8 cellular contexts compared by ENCODE assay signal in genomic region chr11:66883021-66883968, GRCh38. TPM values are rescaled to one million over a fixed set of nuclear protein-coding genes. Genes with fewer than 3 reads are reported as not detected.
DNase-seq lines count a peak whose midpoint lies in the region; ATAC-seq lines count a peak whose summit lies in the region.

No MANE protein-coding gene starts in this region.

- peak; percentile 69 for ATAC-seq in stimulated activated memory B cell treated with anti-CD40 and anti-IgM and Interleukin-4, amounts not matched to agents 10 μg/mL and 1 μg/mL and 100 μg/mL, for 72 hours
- ATAC-seq in GM19467 (IDR thresholded peaks at IDR 0.05; ENCODE audit: unreplicated experiment): no peak

- H3K27ac ChIP-seq in GM23248 (peak overlapping the region; percentile 81), epithelial cell of prostate (peak overlapping the region; percentile 74), muscle layer of duodenum (ENCODE audit: low read length) (no peak overlapping the region)

- H3K27me3 ChIP-seq in GM23248 (replicated peaks; ENCODE audit: insufficient read depth): no peaks in the 10 kb centered on the region
- H3K27me3 ChIP-seq in muscle layer of duodenum (ENCODE audit: low read depth, low read length): no peaks in the 10 kb centered on the region

- H3K9ac ChIP-seq in GM23248: peak overlapping the region; percentile 61

- in situ Hi-C loops in GM23248 (cut with MboI): no loop called here

- H3K4me1 Mint-ChIP-seq in stimulated activated memory B cell treated with anti-CD40 and anti-IgM and Interleukin-4, amounts not matched to agents 10 μg/mL and 1 μg/mL and 100 μg/mL, for 72 hours: peaks cover 10% of the 10 kb centered on the region

- WGBS in GM23248 (ENCODE audit: low coverage in 1 of 2, low lambda C conversion rate in 2 of 2, missing lambda C conversion rate in 2 of 2), 2 experiments: 18 to 19% methylated on average over 28 of the region's 28 CpGs

- no peaks in the 10 kb centered on the region for H3K36me3 ChIP-seq in GM23248 (ENCODE audit: low read depth)
- H3K36me3 ChIP-seq in muscle layer of duodenum (ENCODE audit: control insufficient read depth in 1 of 2, insufficient read depth in 2 of 2, low read length in 2 of 2): no peaks in the 10 kb centered on the region

- no peak overlapping the region for H3K27ac Mint-ChIP-seq in stimulated activated memory B cell treated with anti-CD40 and anti-IgM and Interleukin-4, amounts not matched to agents 10 μg/mL and 1 μg/mL and 100 μg/mL, for 72 hours

- H3K4me1 ChIP-seq in GM23248 (ENCODE audit: insufficient read depth) (peaks cover 19% of the 10 kb centered on the region), muscle layer of duodenum (ENCODE audit: control insufficient read depth in 1 of 2, insufficient read depth in 2 of 2, low read length in 2 of 2) (peaks cover 0 to 20% of the 10 kb centered on the region in 2 donors)

- H3F3A ChIP-seq in GM23248 (ENCODE audit: insufficient read depth): no peaks in the 10 kb centered on the region; the same call in none of the 2 replicates

- no peaks in the 10 kb centered on the region for H3K9me2 ChIP-seq in GM23248 (ENCODE audit: insufficient read depth)

- H3K79me2 ChIP-seq in GM23248 (ENCODE audit: insufficient read depth): no peaks in the 10 kb centered on the region

- H4K20me1 ChIP-seq in GM23248 (ENCODE audit: insufficient read depth): no peaks in the 10 kb centered on the region

- peak overlapping the region; percentile 51 for H3K4me2 ChIP-seq in GM23248 (ENCODE audit: unreplicated experiment)

- H3K4me3 ChIP-seq in GM23248 (peak overlapping the region; percentile 32; the same call in 1 of the 2 replicates), muscle layer of duodenum (ENCODE audit: low read depth in 1 of 2, low read length in 2 of 2) (peak overlapping the region; percentile 37 to 51)

- DNase-seq in AG08395 (ENCODE audit: low spot score): peak; percentile 27
- DNase-seq in GM23248: peak; percentile 88
- peak; percentile 13 for DNase-seq in NCI-H526 treated with DMSO at 0.1 percent for 48 hours (lab: John Stamatoyannopoulos, UW)
- DNase-seq in activated CD8-positive, alpha-beta memory T cell treated with anti-CD3 and anti-CD28 coated beads, Interleukin-2, amount 50 U/mL, for 48 hours: peak; percentile 89
- DNase-seq in epithelial cell of prostate (ENCODE audit: low read depth, low spot score): peak; percentile 46

- H3K9me3 ChIP-seq in GM23248 (ENCODE audit: low read depth): no peaks in the 10 kb centered on the region
- H3K9me3 ChIP-seq in muscle layer of duodenum (ENCODE audit: control insufficient read depth in 1 of 2, low read length in 2 of 2): no peaks in the 10 kb centered on the region

- no peaks in the 10 kb centered on the region for H3K9me3 Mint-ChIP-seq in stimulated activated memory B cell treated with anti-CD40 and anti-IgM and Interleukin-4, amounts not matched to agents 10 μg/mL and 1 μg/mL and 100 μg/mL, for 72 hours

- H2AFZ ChIP-seq in GM23248: peak overlapping the region; percentile 44

- H3K36me3 Mint-ChIP-seq in stimulated activated memory B cell treated with anti-CD40 and anti-IgM and Interleukin-4, amounts not matched to agents 10 μg/mL and 1 μg/mL and 100 μg/mL, for 72 hours: no peaks in the 10 kb centered on the region

- H3K27me3 Mint-ChIP-seq in stimulated activated memory B cell treated with anti-CD40 and anti-IgM and Interleukin-4, amounts not matched to agents 10 μg/mL and 1 μg/mL and 100 μg/mL, for 72 hours: peaks cover 56% of the 10 kb centered on the region

- no peak overlapping the region for H3K4me3 Mint-ChIP-seq in stimulated activated memory B cell treated with anti-CD40 and anti-IgM and Interleukin-4, amounts not matched to agents 10 μg/mL and 1 μg/mL and 100 μg/mL, for 72 hours

RNA-seq across cellular contexts. Expression of gene LRFN4, which starts 26.4 kb away (rescaled TPM):
- total RNA-seq in GM23248 (2014; rRNA removed; shearing (Covaris generic)): 38.3 and 42.2 TPM in 2 replicates
- polyA plus RNA-seq in GM23248 (2016; fragmentation: Nextera tagmentation; extraction: Ambion mirVana): 5.4 and 5.9 TPM in 2 replicates

RNA-seq across cellular contexts. Expression of gene RCE1, which starts 40.1 kb away (rescaled TPM):
- total RNA-seq in GM23248 (2014; rRNA removed; shearing (Covaris generic)): 10.0 and 19.2 TPM in 2 replicates
- polyA plus RNA-seq in GM23248 (2016; fragmentation: Nextera tagmentation; extraction: Ambion mirVana): 15.9 and 16.6 TPM in 2 replicates

Comparison
In these comparisons a context has a peak if more than half of its experiments do, and no peak if none do; other contexts are left out.
1. DNase-seq: peak in every context shown above with its lines; median percentile 89 in activated CD8-positive, alpha-beta memory T cell treated with anti-CD3 and anti-CD28 coated beads, Interleukin-2, amount 50 U/mL, for 48 hours; 88 in GM23248; 46 in epithelial cell of prostate; 27 in AG08395; 13 in NCI-H526 treated with DMSO at 0.1 percent for 48 hours.